ENCODE assay signal across 1 cellular context in genomic region chr18:32798209-32798960, GRCh38.
TF ChIP-seq lines count a peak whose summit lies in the region.

No MANE protein-coding gene starts in this region.

TF ChIP-seq in HepG2, 621 proteins besides CTCF, POLR2A, EP300 and RAD21 (continued from another document and continues in another):
- TF ChIP-seq ZNF503 (CRISPR knock-in tag; IDR thresholded peaks at IDR 0.05) (0 out of 2 replicates have a peak, but pooled peaks have one; percentile 37), KLF6 (CRISPR knock-in tag; IDR thresholded peaks at IDR 0.05) (no peak), FOXJ3 (CRISPR knock-in tag; IDR thresholded peaks at IDR 0.05; ENCODE audit: borderline replicate concordance) (peak; percentile 46; the same call in 1 of the 2 replicates), NR2F6 (IDR thresholded peaks at IDR 0.05) (peak; percentile 28; the same call in 1 of the 2 replicates), NR2F6 (CRISPR knock-in tag; IDR thresholded peaks at IDR 0.05) (no peak), ZNF709 (CRISPR knock-in tag; IDR thresholded peaks at IDR 0.05) (no peak), TBX3 (IDR thresholded peaks at IDR 0.05; ENCODE audit: borderline replicate concordance) (no peak), ZNF609 (CRISPR knock-in tag; IDR thresholded peaks at IDR 0.05; ENCODE audit: borderline replicate concordance) (no peak), NCOA2 (CRISPR knock-in tag; IDR thresholded peaks at IDR 0.05) (no peak), ZNF451 (CRISPR knock-in tag; IDR thresholded peaks at IDR 0.05) (no peak), GLMP (CRISPR knock-in tag; IDR thresholded peaks at IDR 0.05; ENCODE audit: borderline replicate concordance) (no peak), HOXA5 (CRISPR knock-in tag; IDR thresholded peaks at IDR 0.05) (no peak), SP5 (CRISPR knock-in tag; IDR thresholded peaks at IDR 0.05; ENCODE audit: borderline replicate concordance, low read depth) (no peak), MLX (CRISPR knock-in tag; IDR thresholded peaks at IDR 0.05) (no peak), RNF219 (CRISPR knock-in tag; IDR thresholded peaks at IDR 0.05) (no peak), ZNF883 (CRISPR knock-in tag; IDR thresholded peaks at IDR 0.05; ENCODE audit: not compliant biosample characterization) (no peak), ZNF225 (CRISPR knock-in tag; IDR thresholded peaks at IDR 0.05) (no peak), ZNF446 (CRISPR knock-in tag; IDR thresholded peaks at IDR 0.05) (no peak), CENPT (CRISPR knock-in tag; IDR thresholded peaks at IDR 0.05; ENCODE audit: low read depth) (no peak), MED1 (CRISPR knock-in tag; IDR thresholded peaks at IDR 0.05) (peak; percentile 29; the same call in 1 of the 2 replicates), POLR2AphosphoS2 (IDR thresholded peaks at IDR 0.05; ENCODE audit: low read depth, low read length) (no peak), ZNF30 (CRISPR knock-in tag; IDR thresholded peaks at IDR 0.05) (no peak), GATAD2A (CRISPR knock-in tag; IDR thresholded peaks at IDR 0.05) (peak; percentile 66; the same call in 1 of the 2 replicates), STAG1 (CRISPR knock-in tag; IDR thresholded peaks at IDR 0.05) (no peak), ZNF556 (CRISPR knock-in tag; IDR thresholded peaks at IDR 0.05; ENCODE audit: borderline replicate concordance) (no peak), E2F5 (CRISPR knock-in tag; conservative IDR thresholded peaks at IDR 0.05) (no peak), HDAC6 (IDR thresholded peaks at IDR 0.05; ENCODE audit: low read depth, low read length) (no peak), ZNF362 (CRISPR knock-in tag; IDR thresholded peaks at IDR 0.05; ENCODE audit: borderline replicate concordance) (no peak), ZFP1 (CRISPR knock-in tag; IDR thresholded peaks at IDR 0.05) (peak; percentile 100), ADNP (CRISPR knock-in tag; IDR thresholded peaks at IDR 0.05) (no peak), ZNF564 (CRISPR knock-in tag; IDR thresholded peaks at IDR 0.05) (no peak), PAWR (CRISPR knock-in tag; IDR thresholded peaks at IDR 0.05; ENCODE audit: borderline replicate concordance) (no peak), NFIC (IDR thresholded peaks at IDR 0.05; ENCODE audit: low read length) (peak; percentile 34; the same call in 1 of the 2 replicates), ZFP62 (CRISPR knock-in tag; IDR thresholded peaks at IDR 0.05) (no peak), ISL2 (CRISPR knock-in tag; IDR thresholded peaks at IDR 0.05) (peak; percentile 79), ZUFSP (CRISPR knock-in tag; IDR thresholded peaks at IDR 0.05; ENCODE audit: borderline replicate concordance) (no peak), ZBTB4 (CRISPR knock-in tag; IDR thresholded peaks at IDR 0.05; ENCODE audit: borderline replicate concordance) (no peak), TCF7 (IDR thresholded peaks at IDR 0.05; ENCODE audit: low read depth) (peak; percentile 69), ZNF740 (CRISPR knock-in tag; IDR thresholded peaks at IDR 0.05) (no peak), ZNF7 (CRISPR knock-in tag; IDR thresholded peaks at IDR 0.05) (0 out of 2 replicates have a peak, but pooled peaks have one; percentile 1), ZNF549 (CRISPR knock-in tag; IDR thresholded peaks at IDR 0.05) (no peak), E2F2 (CRISPR knock-in tag; IDR thresholded peaks at IDR 0.05; ENCODE audit: borderline replicate concordance) (no peak), ZNF567 (CRISPR knock-in tag; IDR thresholded peaks at IDR 0.05; ENCODE audit: borderline replicate concordance) (no peak)
